Comparison of ENCODE assay signal across 9 cellular contexts in the genomic region with DNA sequence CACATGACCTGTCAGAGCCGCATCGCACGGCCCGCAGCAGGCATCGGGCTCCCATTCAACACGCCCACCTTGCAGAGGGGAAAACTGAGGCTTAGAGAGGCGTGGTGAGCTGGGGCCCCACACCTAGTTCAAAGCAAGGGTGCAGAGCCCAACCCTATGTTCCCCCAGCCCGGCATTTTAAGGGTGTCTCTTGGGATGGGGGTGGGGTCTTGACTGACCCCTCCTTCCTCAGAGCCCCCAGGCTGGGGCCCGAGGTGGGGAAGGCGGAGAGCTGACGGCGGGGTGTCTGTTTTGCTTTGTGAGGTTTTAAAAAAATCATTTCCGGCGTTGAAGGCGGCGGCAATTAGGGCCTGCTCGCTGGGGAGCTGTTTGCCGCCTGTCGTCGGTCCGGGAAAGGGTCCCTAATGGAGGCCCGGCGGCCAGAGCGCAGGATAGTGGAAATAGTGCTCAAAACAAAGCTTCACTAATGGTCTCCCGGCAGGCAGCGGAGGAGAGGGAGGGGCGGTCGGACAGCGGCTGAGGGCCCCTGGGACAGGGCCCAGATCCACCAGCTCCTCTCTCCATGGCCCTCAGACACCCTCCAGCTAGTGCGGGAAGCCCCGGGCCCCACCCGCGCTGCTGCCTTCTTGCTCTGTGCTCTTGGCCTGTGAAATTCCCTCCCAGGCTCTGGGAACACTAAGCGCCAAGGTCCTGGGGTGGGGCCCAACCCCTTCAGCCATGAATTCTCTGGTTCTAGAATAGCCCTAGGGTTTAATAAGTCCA. TPM values are rescaled to one million over a fixed set of nuclear protein-coding genes. Genes with fewer than 3 reads are reported as not detected.
DNase-seq lines count a peak whose midpoint lies in the region; ATAC-seq, FAIRE-seq and TF ChIP-seq lines count a peak whose summit lies in the region.
"Had no signal": no experiment of that assay in that cellular context is flagged by ENCODE, and none has a peak within 500 bp of the region (broad histone marks: within the 10 kb centered on the region; RNA-seq: fewer than 3 reads in every experiment).

No MANE protein-coding gene starts in this region.

- H3K9ac ChIP-seq in OCI-LY3 (ENCODE audit: low read length): peak overlapping the region; percentile 49

- peaks cover 35% of the 10 kb centered on the region for H3K4me1 Mint-ChIP-seq in endothelial cell (ENCODE audit: unreplicated experiment)

- H3K9me3 ChIP-seq in OCI-LY3 (ENCODE audit: insufficient read depth, low read length) (no peaks in the 10 kb centered on the region), osteoblast (ENCODE audit: low read depth, low read length) (no peaks in the 10 kb centered on the region)

- TF ChIP-seq CTCF in OCI-LY3 (IDR thresholded peaks at IDR 0.05; ENCODE audit: low read depth, low read length) (no peak), endothelial cell (IDR thresholded peaks at IDR 0.05; ENCODE audit: unreplicated experiment) (no peak), osteoblast (IDR thresholded peaks at IDR 0.05; ENCODE audit: extremely low read depth, low read depth, low read length) (no peak)

- no peak for ATAC-seq in GM18511 (IDR thresholded peaks at IDR 0.05; ENCODE audit: unreplicated experiment)
- ATAC-seq in HG03354 (IDR thresholded peaks at IDR 0.05; ENCODE audit: poor library complexity, severe bottlenecking, unreplicated experiment): no peak
- ATAC-seq in HG02938 (IDR thresholded peaks at IDR 0.05; ENCODE audit: unreplicated experiment): no peak

- TF ChIP-seq POLR2A in GM12892 (IDR thresholded peaks at IDR 0.05; ENCODE audit: low read depth, low read length): no peak; the same call in 1 of the 2 replicates

- H3K4me2 ChIP-seq in OCI-LY3 (ENCODE audit: low read length) (peak overlapping the region; percentile 63), osteoblast (ENCODE audit: insufficient read depth, low read length) (peak overlapping the region; percentile 43)

- peak overlapping the region; percentile 75 for H3K27ac Mint-ChIP-seq in endothelial cell (ENCODE audit: unreplicated experiment)

- FAIRE-seq in GM12892 (lab: Jason Lieb, UNC) (no peak), frontal cortex (lab: Jason Lieb, UNC) (no peak)

- H2AFZ ChIP-seq in OCI-LY3 (ENCODE audit: low read depth, low read length) (peak overlapping the region; percentile 43), osteoblast (ENCODE audit: low read length) (no peak overlapping the region)

- H3K79me2 ChIP-seq in OCI-LY3 (ENCODE audit: low read length) (peaks cover 4% of the 10 kb centered on the region; the same call in 1 of the 2 replicates), osteoblast (ENCODE audit: insufficient read depth, low read length) (no peaks in the 10 kb centered on the region)

- H3K27me3 ChIP-seq in OCI-LY3 (ENCODE audit: low read depth, low read length) (no peaks in the 10 kb centered on the region), osteoblast (ENCODE audit: insufficient read depth, low read length) (peaks cover 88% of the 10 kb centered on the region)

- H4K20me1 ChIP-seq in OCI-LY3 (ENCODE audit: insufficient read depth, low read length) (no peaks in the 10 kb centered on the region), osteoblast (ENCODE audit: insufficient read depth, low read length) (peaks cover 15% of the 10 kb centered on the region)

- peaks cover 17% of the 10 kb centered on the region for H3K27me3 Mint-ChIP-seq in endothelial cell (ENCODE audit: unreplicated experiment)

- H3K4me3 ChIP-seq in OCI-LY3 (ENCODE audit: low read length) (peak overlapping the region; percentile 41), osteoblast (ENCODE audit: insufficient read depth, low read length) (peak overlapping the region; percentile 28)

- no peaks in the 10 kb centered on the region for H3K9me3 Mint-ChIP-seq in endothelial cell (ENCODE audit: unreplicated experiment)

- peak; percentile 54 for DNase-seq in GM12892 (ENCODE audit: insufficient read length)
- DNase-seq in endothelial cell (ENCODE audit: low spot score): peak; percentile 52
- DNase-seq in osteoblast (ENCODE audit: insufficient read length, low spot score, missing footprints): no peak
- no peak for DNase-seq in frontal cortex (ENCODE audit: low spot score in 2 of 2)

- no peaks in the 10 kb centered on the region for H3K36me3 ChIP-seq in OCI-LY3 (replicated peaks; ENCODE audit: low read depth, low read length)
- no peaks in the 10 kb centered on the region for H3K36me3 ChIP-seq in osteoblast (ENCODE audit: insufficient read depth, low read length)

- H3K4me1 ChIP-seq in OCI-LY3 (ENCODE audit: low read length) (peaks cover 51% of the 10 kb centered on the region), osteoblast (ENCODE audit: insufficient read depth, low read length) (peaks cover 3% of the 10 kb centered on the region)

- H3K27ac ChIP-seq in OCI-LY3 (ENCODE audit: low read length) (peak overlapping the region; percentile 37), osteoblast (ENCODE audit: low read depth, low read length) (no peak overlapping the region)
- H3K27ac ChIP-seq: VCaP had no signal

- H3K36me3 Mint-ChIP-seq in endothelial cell (ENCODE audit: low read depth, unreplicated experiment): no peaks in the 10 kb centered on the region

- H3K4me3 Mint-ChIP-seq in endothelial cell (ENCODE audit: unreplicated experiment): peak overlapping the region; percentile 85

RNA-seq across cellular contexts. Expression of gene VSTM2L, which starts 11.9 kb away (rescaled TPM):
- polyA plus RNA-seq in GM12892 (2012; ENCODE audit: missing spikeins): 0.30 TPM
- total RNA-seq in endothelial cell (ENCODE audit: unreplicated experiment) (1.6 TPM), osteoblast (2.5 and 2.9 TPM in 2 replicates), frontal cortex (201 TPM)

Comparison
In these comparisons a context has a peak if more than half of its experiments do, and no peak if none do; other contexts are left out.
1. DNase-seq: peak in GM12892 (single experiment) and endothelial cell (single experiment); none in osteoblast (single experiment) and frontal cortex (0 of 2).
2. RNA of gene VSTM2L, which starts 11.9 kb away (total RNA-seq): 201 TPM in frontal cortex (single experiment); 2.5 to 2.9 TPM in osteoblast and 1.6 TPM in endothelial cell (single experiment); every median in the first group is over 10 times any median in the second.